In genomic region chr1:27887215-27888035, GRCh38 we compare ENCODE assay signal across 9 cellular contexts. TPM values are rescaled to one million over a fixed set of nuclear protein-coding genes. Genes with fewer than 3 reads are reported as not detected.
A peak's percentile ranks its signal among the peaks of the same experiment; 100 is the strongest.
DNase-seq lines count a peak whose midpoint lies in the region; ATAC-seq and TF ChIP-seq lines count a peak whose summit lies in the region.
"Had no signal": no experiment of that assay in that cellular context is flagged by ENCODE, and none has a peak within 500 bp of the region (broad histone marks: within the 10 kb centered on the region; RNA-seq: fewer than 3 reads in every experiment).

No MANE protein-coding gene starts in this region.

- peaks cover 30% of the 10 kb centered on the region for H3K36me3 ChIP-seq in effector memory CD4-positive, alpha-beta T cell (ENCODE audit: control insufficient read depth, insufficient read depth, low read length)
- peaks cover 54% of the 10 kb centered on the region for H3K36me3 ChIP-seq in thymus (ENCODE audit: control insufficient read depth, insufficient read depth)

- H3K27ac Mint-ChIP-seq in MCF 10A (ENCODE audit: low read depth, unreplicated experiment): no peak overlapping the region

- POLR2A ChIA-PET in MCF 10A (lab: Yijun Ruan, JAX): interaction anchor here (1.0 to 1.5 kb wide), 2 partner anchors 12 to 85 kb away, joined by 3 to 4 read pairs; no protein-coding TSS in a partner anchor

- CTCF ChIA-PET in MCF 10A (lab: Yijun Ruan, JAX): no interaction called here

- H3K27me3 Mint-ChIP-seq in MCF 10A (ENCODE audit: insufficient read depth, unreplicated experiment): no peaks in the 10 kb centered on the region

- peak overlapping the region; percentile 42 for H3K27ac ChIP-seq in effector memory CD4-positive, alpha-beta T cell (ENCODE audit: insufficient read depth, low read length, poor library complexity, severe bottlenecking)
- H3K27ac ChIP-seq in thymus (ENCODE audit: low read depth): peak overlapping the region; percentile 68

- H3K4me1 ChIP-seq in effector memory CD4-positive, alpha-beta T cell (ENCODE audit: control insufficient read depth, insufficient read depth, low read length, poor library complexity, severe bottlenecking): peaks cover 34% of the 10 kb centered on the region
- H3K4me1 ChIP-seq in thymus (ENCODE audit: control insufficient read depth, insufficient read depth, low read length): peaks cover 10% of the 10 kb centered on the region
- H3K4me1 ChIP-seq: prostate gland had no signal

- peak overlapping the region; percentile 15 for H3K4me3 ChIP-seq in effector memory CD4-positive, alpha-beta T cell (ENCODE audit: insufficient read depth, low read depth, low read length, poor library complexity, severe bottlenecking)
- no peak overlapping the region for H3K4me3 ChIP-seq in thymus (ENCODE audit: low read length)
- H3K4me3 ChIP-seq: prostate gland had no signal

- no peaks in the 10 kb centered on the region for H3K9me3 Mint-ChIP-seq in MCF 10A (ENCODE audit: unreplicated experiment)

- 30% methylated on average over 8 of the region's 8 CpGs for WGBS in thymus

- intact Hi-C loops in left ventricle myocardium superior (cut with micrococcal nuclease): no loop called here
- intact Hi-C loops in Right ventricle myocardium inferior (cut with DNase I): no loop called here
- intact Hi-C loops in MCF 10A (cut with micrococcal nuclease): no loop called here

- H3K27me3 ChIP-seq in effector memory CD4-positive, alpha-beta T cell (replicated peaks; ENCODE audit: control insufficient read depth, insufficient read depth, low read length, poor library complexity, severe bottlenecking): no peaks in the 10 kb centered on the region
- H3K27me3 ChIP-seq in thymus (ENCODE audit: control insufficient read depth, insufficient read depth): no peaks in the 10 kb centered on the region

- peaks cover 29% of the 10 kb centered on the region for H3K36me3 Mint-ChIP-seq in MCF 10A (ENCODE audit: insufficient read depth, unreplicated experiment)

- no peak for DNase-seq in left ventricle myocardium superior
- no peak for DNase-seq in Right ventricle myocardium inferior (ENCODE audit: missing footprints)
- DNase-seq in SKM-1 treated with dmso at 0.1 percent for 144 hours (lab: John Stamatoyannopoulos, UW; ENCODE audit: unreplicated experiment): peak; percentile 84
- DNase-seq in effector memory CD4-positive, alpha-beta T cell: peak in 2 of 3 donors; percentile 25 to 31
- no peak for DNase-seq in MCF 10A (ENCODE audit: unreplicated experiment)
- no peak for DNase-seq in NCI-H1436 treated with DMSO at 0.1 percent for 48 hours (lab: John Stamatoyannopoulos, UW)
- no peak for DNase-seq in GM19238 (ENCODE audit: insufficient read length, low spot score)

- H3K4me1 Mint-ChIP-seq in MCF 10A (ENCODE audit: insufficient read depth, unreplicated experiment): no peaks in the 10 kb centered on the region

- ATAC-seq in left ventricle myocardium superior (peak; percentile 23), Right ventricle myocardium inferior (no peak)

- no peaks in the 10 kb centered on the region for H3K9me3 ChIP-seq in effector memory CD4-positive, alpha-beta T cell (ENCODE audit: control insufficient read depth, low read length)
- peaks cover 1% of the 10 kb centered on the region for H3K9me3 ChIP-seq in thymus (ENCODE audit: control insufficient read depth)
- H3K9me3 ChIP-seq: prostate gland had no signal

- no TSS peak for BruUV-seq in MCF 10A (replicated peaks; lab: Mats Ljungman, UMichigan)

- no peak overlapping the region for H3K4me3 Mint-ChIP-seq in MCF 10A (ENCODE audit: unreplicated experiment)

- TF ChIP-seq CTCF in MCF 10A (IDR thresholded peaks at IDR 0.05; ENCODE audit: unreplicated experiment): no peak

RNA-seq across cellular contexts. Expression of gene THEMIS2, which starts 15.1 kb away (rescaled TPM):
- 5.7 TPM for total RNA-seq in left ventricle myocardium superior
- total RNA-seq in Right ventricle myocardium inferior: 6.3 TPM
- 64.4 TPM for polyA plus RNA-seq in thymus
- 1.5 and 1.7 TPM in 2 replicates for total RNA-seq in MCF 10A (2022)

RNA-seq across cellular contexts. Expression of gene RPA2, which starts 26.9 kb away (rescaled TPM):
- total RNA-seq in left ventricle myocardium superior (25.5 TPM), Right ventricle myocardium inferior (24.0 TPM), MCF 10A (2022) (22.3 and 25.7 TPM in 2 replicates)
- 52.9 TPM for polyA plus RNA-seq in thymus

RNA-seq across cellular contexts. Expression of gene SMPDL3B, which starts 47.4 kb away (rescaled TPM):
- total RNA-seq in left ventricle myocardium superior (not detected), Right ventricle myocardium inferior (not detected), MCF 10A (2022) (2.6 and 4.0 TPM in 2 replicates)
- polyA plus RNA-seq in thymus: 1.9 TPM

RNA-seq across cellular contexts. Expression of gene PPP1R8, which starts 56.8 kb away (rescaled TPM):
- total RNA-seq in left ventricle myocardium superior (25.8 TPM), Right ventricle myocardium inferior (23.9 TPM), MCF 10A (2022) (48.6 and 51.1 TPM in 2 replicates)
- polyA plus RNA-seq in thymus: 39.7 TPM

Comparison
In these comparisons a context has a peak if more than half of its experiments do, and no peak if none do; other contexts are left out.
1. DNase-seq: peak in SKM-1 treated with dmso at 0.1 percent for 144 hours (single experiment) and effector memory CD4-positive, alpha-beta T cell (2 of 3); none in left ventricle myocardium superior (single experiment), Right ventricle myocardium inferior (single experiment), MCF 10A (single experiment), NCI-H1436 treated with DMSO at 0.1 percent for 48 hours (single experiment) and GM19238 (single experiment).